In genomic region chr4:102390438-102390837, GRCh38 we compare ENCODE assay signal across 8 cellular contexts. TPM values are rescaled to one million over a fixed set of nuclear protein-coding genes. Genes with fewer than 3 reads are reported as not detected.
DNase-seq lines count a peak whose midpoint lies in the region; ATAC-seq and TF ChIP-seq lines count a peak whose summit lies in the region.

No MANE protein-coding gene starts in this region.

- no peak for TF ChIP-seq CTCF in GM10248 (IDR thresholded peaks at IDR 0.05; ENCODE audit: control extremely low read depth, extremely low read depth, low read depth, missing control alignments)

- no peaks in the 10 kb centered on the region for H3K36me3 Mint-ChIP-seq in effector memory CD8-positive, alpha-beta T cell (ENCODE audit: insufficient read depth)
- no peaks in the 10 kb centered on the region for H3K36me3 Mint-ChIP-seq in activated naive CD4-positive, alpha-beta T cell treated with anti-CD3 and anti-CD28 coated beads for 36 hours (ENCODE audit: low read depth)

- peak; percentile 17 for DNase-seq in GM10248 (ENCODE audit: extremely low spot score)
- DNase-seq in effector memory CD8-positive, alpha-beta T cell, result no peak
- no peak for DNase-seq in NCI-H1092 (lab: John Stamatoyannopoulos, UW)
- DNase-seq in activated naive CD4-positive, alpha-beta T cell treated with anti-CD3 and anti-CD28 coated beads for 36 hours, result no peak
- DNase-seq in pons (ENCODE audit: low spot score), result no peak
- no peak for DNase-seq in NCI-H510A treated with DMSO at 0.1 percent for 48 hours (lab: John Stamatoyannopoulos, UW)

- CTCF ChIA-PET in GM10248 (lab: Yijun Ruan, JAX), result interaction anchor here (1.0 to 1.5 kb wide), 3 partner anchors 11 to 91 kb away, joined by 3 read pairs; no protein-coding TSS in a partner anchor
- CTCF ChIA-PET in activated naive CD4-positive, alpha-beta T cell treated with anti-CD3 and anti-CD28 coated beads for 36 hours (lab: Charles Lee), result no interaction called here

- intact Hi-C loops in activated naive CD4-positive, alpha-beta T cell treated with anti-CD3 and anti-CD28 coated beads for 36 hours (cut with micrococcal nuclease), result loop anchor here (1.0 to 5.0 kb wide), 14 partner anchors 41 to 1370 kb away; partner anchors contain the start of genes SLC39A8, SLC9B2 and UBE2D3

- peaks cover 2 to 6% of the 10 kb centered on the region in 2 donors for H3K4me1 Mint-ChIP-seq in effector memory CD8-positive, alpha-beta T cell (ENCODE audit: low read depth in 2 of 2)
- peaks cover 17% of the 10 kb centered on the region for H3K4me1 Mint-ChIP-seq in activated naive CD4-positive, alpha-beta T cell treated with anti-CD3 and anti-CD28 coated beads for 36 hours (ENCODE audit: low read depth)

- no peak overlapping the region for H3K27ac Mint-ChIP-seq in effector memory CD8-positive, alpha-beta T cell
- no peak overlapping the region for H3K27ac Mint-ChIP-seq in activated naive CD4-positive, alpha-beta T cell treated with anti-CD3 and anti-CD28 coated beads for 36 hours

- peaks cover 23 to 26% of the 10 kb centered on the region in 2 donors for H3K27me3 Mint-ChIP-seq in effector memory CD8-positive, alpha-beta T cell
- H3K27me3 Mint-ChIP-seq in activated naive CD4-positive, alpha-beta T cell treated with anti-CD3 and anti-CD28 coated beads for 36 hours (ENCODE audit: low read depth), result peaks cover 4% of the 10 kb centered on the region

- POLR2A ChIA-PET in GM10248 (lab: Yijun Ruan, JAX), result no interaction called here

- H3K9me3 Mint-ChIP-seq in effector memory CD8-positive, alpha-beta T cell, result no peaks in the 10 kb centered on the region
- H3K9me3 Mint-ChIP-seq in activated naive CD4-positive, alpha-beta T cell treated with anti-CD3 and anti-CD28 coated beads for 36 hours, result no peaks in the 10 kb centered on the region

- ATAC-seq in GM21515 (IDR thresholded peaks at IDR 0.05; ENCODE audit: unreplicated experiment), result peak; percentile 81
- peak; percentile 72 for ATAC-seq in HG03575 (IDR thresholded peaks at IDR 0.05; ENCODE audit: extremely low read depth, insufficient number of reproducible peaks, low FRiP score, unreplicated experiment)
- peak; percentile 62 for ATAC-seq in effector memory CD8-positive, alpha-beta T cell (replicated peaks)

- H3K4me3 Mint-ChIP-seq in effector memory CD8-positive, alpha-beta T cell, result no peak overlapping the region
- no peak overlapping the region for H3K4me3 Mint-ChIP-seq in activated naive CD4-positive, alpha-beta T cell treated with anti-CD3 and anti-CD28 coated beads for 36 hours

RNA-seq across cellular contexts. Expression of gene SLC39A8, which starts 45.2 kb away (rescaled TPM):
- total RNA-seq in activated naive CD4-positive, alpha-beta T cell treated with anti-CD3 and anti-CD28 coated beads for 36 hours, result 10 to 100 TPM; 28.8 to 29.3 TPM
